In genomic region chr7:29109356-29109755, GRCh38 we compare ENCODE assay signal across 22 cellular contexts. TPM values are rescaled to one million over a fixed set of nuclear protein-coding genes. Genes with fewer than 3 reads are reported as not detected.
A peak's percentile ranks its signal among the peaks of the same experiment; 100 is the strongest.
DNase-seq lines count a peak whose midpoint lies in the region; ATAC-seq, FAIRE-seq and TF ChIP-seq lines count a peak whose summit lies in the region.
"Had no signal": no experiment of that assay in that cellular context is flagged by ENCODE, and none has a peak within 500 bp of the region (broad histone marks: within the 10 kb centered on the region; RNA-seq: fewer than 3 reads in every experiment).

No MANE protein-coding gene starts in this region.

- no peak overlapping the region for H2AFZ ChIP-seq in K562 (ENCODE audit: low read depth, low read length)

- WGBS in K562 (ENCODE audit: insufficient coverage, low coverage, missing lambda C conversion rate): 2% methylated on average over 3 of the region's 3 CpGs

- TF ChIP-seq RAD21 in K562 (CRISPR knock-in tag; conservative IDR thresholded peaks at IDR 0.05 in 1 of 2, IDR thresholded peaks at IDR 0.05 in 1 of 2): no peak

- peak; percentile 68 for DNase-seq in OCI-M1 (lab: John Stamatoyannopoulos, UW)
- DNase-seq in K562 (ENCODE audit: extremely low read depth in 1 of 4, low spot score in 3 of 4): peak in 1 of 4 experiments; percentile 3
- peak; percentile 60 for DNase-seq in kidney glomerular epithelial cell (lab: John Stamatoyannopoulos, UW)
- DNase-seq in substantia nigra (lab: John Stamatoyannopoulos, UW): no peak
- DNase-seq in NCI-H146 treated with DMSO at 0.1 percent for 48 hours (lab: John Stamatoyannopoulos, UW; ENCODE audit: unreplicated experiment): no peak
- no peak for DNase-seq in stimulated activated naive CD4-positive, alpha-beta T cell treated with Interleukin-2 at 50 U/mL for 16 hours (lab: John Stamatoyannopoulos, UW)
- no peak for DNase-seq in C1 segment of cervical spinal cord (lab: John Stamatoyannopoulos, UW)
- DNase-seq: 8988T; CD4-positive, alpha-beta memory T cell; DMS53; EL; GOT3; KG1; NCI-H187; NCI-H2227 treated with DMSO at 0.1 percent for 48 hours; NCI-H524; Right ventricle myocardium superior had no signal

- TF ChIP-seq CTCF in K562 (IDR thresholded peaks at IDR 0.05 in 2 of 3, conservative IDR thresholded peaks at IDR 0.05 in 1 of 3; ENCODE audit: insufficient read depth in 2 of 3, low read depth in 1 of 3, low read length in 3 of 3): no peak

- POLR2A ChIA-PET in K562 (lab: Yijun Ruan, JAX): no interaction called here

- H3K4me3 ChIP-seq in BLaER1 treated with 17β-estradiol and CSF1 and Interleukin-3, amounts not matched to agents 10 nM and 100 nM: no peak overlapping the region
- no peak overlapping the region for H3K4me3 ChIP-seq in K562

- H3K79me2 ChIP-seq in K562 (ENCODE audit: control insufficient read depth, insufficient read depth, low read length): no peaks in the 10 kb centered on the region

- no peak for ATAC-seq in K562
- ATAC-seq: HCT116 had no signal

- peak overlapping the region; percentile 6 to 67 (median 40); a peak in 16 of 22 replicates for H3K4me2 ChIP-seq in BLaER1 treated with 17β-estradiol and CSF1 and Interleukin-3, amounts not matched to agents 10 nM and 100 nM
- no peak overlapping the region for H3K4me2 ChIP-seq in K562 (ENCODE audit: insufficient read depth, low read length)

- no peaks in the 10 kb centered on the region for H3K9me1 ChIP-seq in K562 (ENCODE audit: control insufficient read depth, insufficient read depth, low read length)

- CTCF ChIA-PET in K562 (lab: Yijun Ruan, JAX; ENCODE audit: low intra/inter-chr PET ratio): interaction anchor here (1.1 kb wide), 1 partner anchor 299 kb away, joined by 3 read pairs; no protein-coding TSS in a partner anchor

- H3K27ac ChIP-seq in BLaER1 treated with 17β-estradiol and CSF1 and Interleukin-3, amounts not matched to agents 10 nM and 100 nM: peak overlapping the region in 1 of 11 experiments; percentile 6; a peak in 2 of 22 replicates
- H3K27ac ChIP-seq in K562 (ENCODE audit: extremely low read depth, low read depth, low read length): no peak overlapping the region
- H3K27ac ChIP-seq in substantia nigra (ENCODE audit: low read depth, low read length, poor library complexity, severe bottlenecking): no peak overlapping the region

- in situ Hi-C loops in K562 (cut with MboI): loop anchor here (10.0 kb wide), 1 partner anchor 295 kb away; no protein-coding TSS in a partner anchor

- TF ChIP-seq POLR2A in K562 (conservative IDR thresholded peaks at IDR 0.05): no peak

- no peak overlapping the region; a peak in 1 of 22 replicates for H3K9ac ChIP-seq in BLaER1 treated with 17β-estradiol and CSF1 and Interleukin-3, amounts not matched to agents 10 nM and 100 nM
- H3K9ac ChIP-seq in K562 (ENCODE audit: insufficient read depth in 1 of 2, low read depth in 2 of 2, low read length in 2 of 2): no peak overlapping the region

- intact Hi-C loops in K562 (cut with micrococcal nuclease): no loop called here

- no peaks in the 10 kb centered on the region; a peak in 1 of 22 replicates for H3K9me3 ChIP-seq in BLaER1 treated with 17β-estradiol and CSF1 and Interleukin-3, amounts not matched to agents 10 nM and 100 nM (replicated peaks in 1 of 11)
- no peaks in the 10 kb centered on the region for H3K9me3 ChIP-seq in K562 (replicated peaks; ENCODE audit: control insufficient read depth, insufficient read depth, low read depth, low read length)

- H3K36me3 ChIP-seq in BLaER1 treated with 17β-estradiol and CSF1 and Interleukin-3, amounts not matched to agents 10 nM and 100 nM: no peaks in the 10 kb centered on the region
- no peaks in the 10 kb centered on the region for H3K36me3 ChIP-seq in K562 (ENCODE audit: control insufficient read depth, insufficient read depth, low read length)

- no TSS peak for BruUV-seq in K562 (replicated peaks; lab: Mats Ljungman, UMichigan)

- peaks cover 0 to 49% (median 0%) of the 10 kb centered on the region in 11 experiments; a peak in 3 of 22 replicates for H3K27me3 ChIP-seq in BLaER1 treated with 17β-estradiol and CSF1 and Interleukin-3, amounts not matched to agents 10 nM and 100 nM
- no peaks in the 10 kb centered on the region for H3K27me3 ChIP-seq in K562 (ENCODE audit: control insufficient read depth in 2 of 2, insufficient read depth in 2 of 2, low read length in 2 of 2)

- FAIRE-seq in K562 (lab: Jason Lieb, UNC): no peak
- FAIRE-seq: GM12891, RCC 7860 had no signal

- TF ChIP-seq EP300 in K562 (IDR thresholded peaks at IDR 0.05; ENCODE audit: low read length): no peak

- H4K20me1 ChIP-seq in BLaER1 treated with 17β-estradiol and CSF1 and Interleukin-3, amounts not matched to agents 10 nM and 100 nM: peaks cover 0 to 5% (median 0%) of the 10 kb centered on the region in 11 experiments; a peak in 1 of 22 replicates
- H4K20me1 ChIP-seq in K562 (replicated peaks; ENCODE audit: control insufficient read depth, insufficient read depth, low read length): no peaks in the 10 kb centered on the region; the same call in 1 of the 2 replicates

- H3K4me1 ChIP-seq in BLaER1 treated with 17β-estradiol and CSF1 and Interleukin-3, amounts not matched to agents 10 nM and 100 nM: peaks cover 28 to 49% (median 34%) of the 10 kb centered on the region in 10 experiments
- no peaks in the 10 kb centered on the region for H3K4me1 ChIP-seq in K562 (replicated peaks in 1 of 2; ENCODE audit: control insufficient read depth in 2 of 2, insufficient read depth in 2 of 2, low read length in 2 of 2)

TF ChIP-seq in K562, 482 proteins besides CTCF, POLR2A, EP300 and RAD21 (continues in another document):
- 0 out of 2 replicates have a peak, but pooled peaks have one; percentile 30 for TF ChIP-seq TEAD4 (IDR thresholded peaks at IDR 0.05; ENCODE audit: low read length)
- TF ChIP-seq TEAD4 (CRISPR knock-in tag; IDR thresholded peaks at IDR 0.05; ENCODE audit: borderline replicate concordance): no peak
- peak; percentile 19; the same call in 1 of the 2 replicates for TF ChIP-seq NCOR1 (IDR thresholded peaks at IDR 0.05)
- peak; percentile 61 for TF ChIP-seq CBFA2T2 (conservative IDR thresholded peaks at IDR 0.05)
- TF ChIP-seq STAT5A (IDR thresholded peaks at IDR 0.05; ENCODE audit: borderline replicate concordance, low read length): 0 out of 2 replicates have a peak, but pooled peaks have one; percentile 28
- peak; percentile 59; the same call in 1 of the 2 replicates for TF ChIP-seq TAL1 (IDR thresholded peaks at IDR 0.05)
- no peak for TF ChIP-seq SREBF1 (IDR thresholded peaks at IDR 0.05; ENCODE audit: borderline replicate concordance, low read depth, low read length)
- TF ChIP-seq ARID1B (IDR thresholded peaks at IDR 0.05): peak; percentile 58
- TF ChIP-seq, protein P1, sequence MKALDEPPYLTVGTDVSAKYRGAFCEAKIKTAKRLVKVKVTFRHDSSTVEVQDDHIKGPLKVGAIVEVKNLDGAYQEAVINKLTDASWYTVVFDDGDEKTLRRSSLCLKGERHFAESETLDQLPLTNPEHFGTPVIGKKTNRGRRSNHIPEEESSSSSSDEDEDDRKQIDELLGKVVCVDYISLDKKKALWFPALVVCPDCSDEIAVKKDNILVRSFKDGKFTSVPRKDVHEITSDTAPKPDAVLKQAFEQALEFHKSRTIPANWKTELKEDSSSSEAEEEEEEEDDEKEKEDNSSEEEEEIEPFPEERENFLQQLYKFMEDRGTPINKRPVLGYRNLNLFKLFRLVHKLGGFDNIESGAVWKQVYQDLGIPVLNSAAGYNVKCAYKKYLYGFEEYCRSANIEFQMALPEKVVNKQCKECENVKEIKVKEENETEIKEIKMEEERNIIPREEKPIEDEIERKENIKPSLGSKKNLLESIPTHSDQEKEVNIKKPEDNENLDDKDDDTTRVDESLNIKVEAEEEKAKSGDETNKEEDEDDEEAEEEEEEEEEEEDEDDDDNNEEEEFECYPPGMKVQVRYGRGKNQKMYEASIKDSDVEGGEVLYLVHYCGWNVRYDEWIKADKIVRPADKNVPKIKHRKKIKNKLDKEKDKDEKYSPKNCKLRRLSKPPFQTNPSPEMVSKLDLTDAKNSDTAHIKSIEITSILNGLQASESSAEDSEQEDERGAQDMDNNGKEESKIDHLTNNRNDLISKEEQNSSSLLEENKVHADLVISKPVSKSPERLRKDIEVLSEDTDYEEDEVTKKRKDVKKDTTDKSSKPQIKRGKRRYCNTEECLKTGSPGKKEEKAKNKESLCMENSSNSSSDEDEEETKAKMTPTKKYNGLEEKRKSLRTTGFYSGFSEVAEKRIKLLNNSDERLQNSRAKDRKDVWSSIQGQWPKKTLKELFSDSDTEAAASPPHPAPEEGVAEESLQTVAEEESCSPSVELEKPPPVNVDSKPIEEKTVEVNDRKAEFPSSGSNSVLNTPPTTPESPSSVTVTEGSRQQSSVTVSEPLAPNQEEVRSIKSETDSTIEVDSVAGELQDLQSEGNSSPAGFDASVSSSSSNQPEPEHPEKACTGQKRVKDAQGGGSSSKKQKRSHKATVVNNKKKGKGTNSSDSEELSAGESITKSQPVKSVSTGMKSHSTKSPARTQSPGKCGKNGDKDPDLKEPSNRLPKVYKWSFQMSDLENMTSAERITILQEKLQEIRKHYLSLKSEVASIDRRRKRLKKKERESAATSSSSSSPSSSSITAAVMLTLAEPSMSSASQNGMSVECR (CRISPR knock-in tag; IDR thresholded peaks at IDR 0.05): no peak
- peak; percentile 94 for TF ChIP-seq TCF3 (CRISPR knock-in tag; IDR thresholded peaks at IDR 0.05)
- TF ChIP-seq GATA2 (CRISPR knock-in tag; IDR thresholded peaks at IDR 0.05): peak; percentile 46
- TF ChIP-seq MEIS2 (IDR thresholded peaks at IDR 0.05; ENCODE audit: partially characterized antibody): peak; percentile 71
- no peak for TF ChIP-seq JUNB (CRISPR knock-in tag; conservative IDR thresholded peaks at IDR 0.05)

RNA-seq across cellular contexts. Expression of gene CPVL, which starts 37.0 kb away (rescaled TPM):
- 0.60 and 0.93 TPM in 2 replicates for total RNA-seq in K562 (2011; cell fraction: chromatin; rRNA removed; ENCODE audit: low replicate concordance)
- 1.0 and 1.7 TPM in 2 replicates for total RNA-seq in K562 (2011; cell fraction: nucleolus; rRNA removed)
- total RNA-seq in K562 (2011; cell fraction: nucleoplasm; rRNA removed): 0.61 and 1.0 TPM in 2 replicates
- total RNA-seq in K562 (2014; rRNA removed) (1.0 and 1.5 TPM in 2 replicates), K562 (2014; rRNA removed; fragmentation: Illumina TruSeq; extraction: Trizol) (1.6 and 1.7 TPM in 2 replicates), K562 (2015; rRNA removed; fragmentation: Illumina TruSeq; extraction: Trizol) (1.2 and 1.5 TPM in 2 replicates), K562 (2021) (1.1 and 2.0 TPM in 2 replicates)
- polyA plus RNA-seq in K562 (2011; rRNA removed) (0.89 and 68.1 TPM in 2 replicates), K562 (2014; fragmentation: Illumina TruSeq; extraction: Trizol) (0.75 and 1.1 TPM in 2 replicates), K562 (2014; fragmentation: Nextera tagmentation; extraction: Ambion mirVana) (1 to 10 TPM; 2.1 to 2.4 TPM), K562 (2014; rRNA removed) (1.0 and 1.5 TPM in 2 replicates)
- polyA plus RNA-seq in K562 (2011; cell fraction: cytosol; rRNA removed): 0.83 and 63.6 TPM in 2 replicates
- 0.55 and 23.6 TPM in 2 replicates for polyA plus RNA-seq in K562 (2011; cell fraction: nucleus; rRNA removed)
- polyA plus RNA-seq in K562 (2012): 0.91 and 0.97 TPM in 2 replicates
- polyA minus RNA-seq in K562 (2011; rRNA and poly(A)+ RNA removed): 0.95 and 53.7 TPM in 2 replicates
- polyA minus RNA-seq in K562 (2011; cell fraction: cytosol; rRNA and poly(A)+ RNA removed): 22.5 TPM in 1 of 2 replicates, not detected in the other
- 18.5 TPM in 1 of 2 replicates, not detected in the other for polyA minus RNA-seq in K562 (2011; cell fraction: nucleus; rRNA and poly(A)+ RNA removed)
- polyA plus RNA-seq: AG04450 had no signal

Comparison
In these comparisons a context has a peak if more than half of its experiments do, and no peak if none do; other contexts are left out.
1. DNase-seq: peak in OCI-M1 (single experiment) and kidney glomerular epithelial cell (single experiment); none in substantia nigra (0 of 49), NCI-H146 treated with DMSO at 0.1 percent for 48 hours (single experiment), stimulated activated naive CD4-positive, alpha-beta T cell treated with Interleukin-2 at 50 U/mL for 16 hours (single experiment) and C1 segment of cervical spinal cord (0 of 14).